ENCODE assay signal across 8 cellular contexts in genomic region chr18:57649536-57650495, GRCh38. TPM values are rescaled to one million over a fixed set of nuclear protein-coding genes. Genes with fewer than 3 reads are reported as not detected.
DNase-seq lines count a peak whose midpoint lies in the region; ATAC-seq and TF ChIP-seq lines count a peak whose summit lies in the region.

No MANE protein-coding gene starts in this region.

- H3K9me3 ChIP-seq in mucosa of descending colon: no peaks in the 10 kb centered on the region

- TF ChIP-seq CTCF in RWPE1 (conservative IDR thresholded peaks at IDR 0.05; ENCODE audit: low read depth) (no peak), mucosa of descending colon (IDR thresholded peaks at IDR 0.05) (no peak)

- no peaks in the 10 kb centered on the region for H3K36me3 ChIP-seq in mucosa of descending colon (ENCODE audit: low read depth)

- H3K27ac ChIP-seq in RWPE1: peak overlapping the region; percentile 59

- H3K4me1 Mint-ChIP-seq in memory B cell: peaks cover 26% of the 10 kb centered on the region

- intact Hi-C loops in mucosa of descending colon (cut with DNase I, micrococcal nuclease): no loop called here

- H3K4me3 Mint-ChIP-seq in memory B cell: no peak overlapping the region

- peak overlapping the region; percentile 67 for H3K27ac Mint-ChIP-seq in memory B cell

- H3K4me1 ChIP-seq in mucosa of descending colon (ENCODE audit: low read depth): no peaks in the 10 kb centered on the region

- POLR2A ChIA-PET in RWPE1 (lab: Yijun Ruan, JAX; ENCODE audit: low non-redundant PET): no interaction called here

- peaks cover 18% of the 10 kb centered on the region for H3K36me3 Mint-ChIP-seq in memory B cell

- peak; percentile 99 for ATAC-seq in GM18508 (IDR thresholded peaks at IDR 0.05; ENCODE audit: insufficient read depth, unreplicated experiment)
- peak; percentile 90 for ATAC-seq in HG02642 (IDR thresholded peaks at IDR 0.05; ENCODE audit: poor library complexity, unreplicated experiment)
- ATAC-seq in memory B cell (ENCODE audit: low read depth): peak; percentile 82
- ATAC-seq in mucosa of descending colon: no peak

- no peaks in the 10 kb centered on the region for H3K27me3 Mint-ChIP-seq in memory B cell

- CTCF ChIA-PET in RWPE1 (lab: Yijun Ruan, JAX): interaction anchor here (0.6 kb wide), 1 partner anchor 890 kb away, joined by 4 read pairs; no protein-coding TSS in a partner anchor

- no peaks in the 10 kb centered on the region for H3K9me3 Mint-ChIP-seq in memory B cell

- peak; percentile 68 for DNase-seq in RWPE1 (ENCODE audit: low spot score)
- DNase-seq in memory B cell (ENCODE audit: low spot score in 2 of 2): no peak
- no peak for DNase-seq in superior temporal gyrus (ENCODE audit: extremely low spot score)
- DNase-seq in KG1 (lab: John Stamatoyannopoulos, UW): no peak
- no peak for DNase-seq in NCI-H82 treated with DMSO at 0.1 percent for 48 hours (lab: John Stamatoyannopoulos, UW; ENCODE audit: unreplicated experiment)
- DNase-seq in mucosa of descending colon: no peak

- no peak overlapping the region for H3K4me3 ChIP-seq in mucosa of descending colon

RNA-seq across cellular contexts. Expression of gene NARS1, which starts 28.2 kb away (rescaled TPM):
- 100 to 1,000 TPM; 122 to 137 (median 137) TPM for total RNA-seq in mucosa of descending colon
